ENCODE assay signal across 14 cellular contexts in the genomic region with DNA sequence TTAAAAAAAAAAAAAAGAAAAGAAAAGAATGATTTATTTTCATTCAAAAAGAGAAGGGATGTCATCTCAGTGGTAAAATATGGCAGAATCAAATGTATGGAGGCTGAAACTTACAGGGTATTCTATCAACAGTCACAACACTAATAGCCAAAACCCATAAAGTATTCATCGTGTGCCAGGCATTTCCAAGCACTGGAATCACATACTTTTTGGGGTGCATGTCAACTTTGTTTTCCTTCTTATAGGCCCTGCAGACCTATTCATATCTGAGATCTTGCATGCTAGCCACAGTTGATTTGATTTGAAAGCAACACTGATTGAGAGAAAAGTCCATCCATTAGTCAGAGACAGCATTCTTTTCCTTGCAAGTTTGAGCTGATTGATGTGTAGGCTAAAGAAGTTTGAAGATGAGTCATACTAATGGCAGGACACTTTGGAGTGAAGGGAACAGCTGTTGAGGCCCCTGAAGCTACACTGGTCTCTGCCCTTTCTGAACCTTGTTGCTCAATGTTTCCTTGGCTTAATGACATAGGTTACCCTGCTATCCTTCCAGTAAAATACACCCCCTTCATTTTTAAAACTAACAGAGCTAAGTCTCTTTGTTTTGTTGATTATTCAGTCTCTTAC. TPM values are rescaled to one million over a fixed set of nuclear protein-coding genes. Genes with fewer than 3 reads are reported as not detected.
A peak's percentile ranks its signal among the peaks of the same experiment; 100 is the strongest.
DNase-seq lines count a peak whose midpoint lies in the region; ATAC-seq and TF ChIP-seq lines count a peak whose summit lies in the region.
"Had no signal": no experiment of that assay in that cellular context is flagged by ENCODE, and none has a peak within 500 bp of the region (broad histone marks: within the 10 kb centered on the region; RNA-seq: fewer than 3 reads in every experiment).

No MANE protein-coding gene starts in this region.

- no peak overlapping the region for H2BK15ac ChIP-seq in IMR-90 (ENCODE audit: low read depth, low read length)

- H2BK20ac ChIP-seq in IMR-90 (ENCODE audit: low read depth, low read length): no peak overlapping the region

- peaks cover 22% of the 10 kb centered on the region for H3K4me1 Mint-ChIP-seq in chondrocyte (ENCODE audit: low read depth)
- H3K4me1 Mint-ChIP-seq: B cell, immature natural killer cell had no signal

- H3K4me1 ChIP-seq in A673 (ENCODE audit: insufficient read depth, low read length, poor library complexity, severe bottlenecking) (peaks cover 6% of the 10 kb centered on the region), IMR-90 (ENCODE audit: control insufficient read depth, insufficient read depth, low read length) (no peaks in the 10 kb centered on the region; the same call in 1 of the 2 replicates), left lung (no peaks in the 10 kb centered on the region)

- WGBS in IMR-90 (ENCODE audit: extremely low coverage in 2 of 2, insufficient read length in 1 of 2), 2 experiments: no CpG with 5 or more reads among the region's 1 CpG

- H3K9ac ChIP-seq in IMR-90 (ENCODE audit: low read depth, low read length): no peak overlapping the region

- H2AK5ac ChIP-seq in IMR-90 (ENCODE audit: low read depth, low read length): no peak overlapping the region

- TF ChIP-seq RAD21 in IMR-90 (IDR thresholded peaks at IDR 0.05; ENCODE audit: low read length): no peak

- H4K20me1 ChIP-seq in IMR-90 (ENCODE audit: insufficient read depth, low read length): no peaks in the 10 kb centered on the region

- no peaks in the 10 kb centered on the region for H3K9me1 ChIP-seq in IMR-90 (ENCODE audit: insufficient read depth, low read length)

- POLR2A ChIA-PET in A673 (lab: Charles Lee; ENCODE audit: low non-redundant PET) (no interaction called here), IMR-90 (lab: Charles Lee; ENCODE audit: unreplicated experiment) (interaction anchor here (0.6 kb wide), 1 partner anchor 813 kb away, joined by 4 read pairs; no protein-coding TSS in a partner anchor)

- H3K23ac ChIP-seq in IMR-90 (ENCODE audit: low read depth, low read length): no peak overlapping the region

- CTCF ChIA-PET in A673 (lab: Charles Lee): no interaction called here
- CTCF ChIA-PET in IMR-90 (lab: Yijun Ruan, JAX): no interaction called here

- no peaks in the 10 kb centered on the region for H3K79me1 ChIP-seq in IMR-90 (ENCODE audit: low read depth in 1 of 2, low read length in 2 of 2)

- H2AK9ac ChIP-seq in IMR-90 (replicated peaks; ENCODE audit: low read depth, low read length, poor library complexity): no peak overlapping the region

- H3K18ac ChIP-seq in IMR-90 (ENCODE audit: low read depth, low read length): no peak overlapping the region

- ATAC-seq in IMR-90 (ENCODE audit: low read depth): peak; percentile 93
- ATAC-seq in left lung: peak; percentile 33

- no peak overlapping the region for H3K4me2 ChIP-seq in IMR-90 (ENCODE audit: low read depth, low read length)

- no peak overlapping the region for H3K56ac ChIP-seq in IMR-90 (ENCODE audit: extremely low read depth, insufficient read depth, low read length)

- no peak overlapping the region for H3K27ac ChIP-seq in A673 (ENCODE audit: low read depth, low read length, poor library complexity, severe bottlenecking)
- H3K27ac ChIP-seq in IMR-90 (ENCODE audit: insufficient read depth, low read length): no peak overlapping the region
- H3K27ac ChIP-seq in left lung: no peak overlapping the region
- H3K27ac ChIP-seq in caudate nucleus (ENCODE audit: low read depth, low read length): no peak overlapping the region
- H3K27ac ChIP-seq: thyroid gland had no signal

- dilution Hi-C loops in IMR-90 (cut with HindIII; ENCODE audit: low sequenced_read_pairs, unreplicated experiment): no loop called here

- peak overlapping the region; percentile 73 for H3K27ac Mint-ChIP-seq in chondrocyte (ENCODE audit: unreplicated experiment)
- H3K27ac Mint-ChIP-seq: activated T-cell treated with anti-CD3 and anti-CD28 coated beads, Interleukin-2, amount 50 U/mL, for 24 hours; B cell; dendritic cell treated with granulocyte-macrophage colony-stimulating factor and Interleukin-4, amounts not matched to agents 40 ng/mL and 50 ng/mL, for 4 days; immature natural killer cell had no signal

- no peak overlapping the region for H2AFZ ChIP-seq in IMR-90 (replicated peaks; ENCODE audit: low read length, poor library complexity)

- no peak overlapping the region for H4K91ac ChIP-seq in IMR-90 (ENCODE audit: insufficient read depth, low read depth, low read length)

- no peaks in the 10 kb centered on the region for H3K9me3 ChIP-seq in A673 (ENCODE audit: low read depth, low read length, poor library complexity, severe bottlenecking)
- no peaks in the 10 kb centered on the region for H3K9me3 ChIP-seq in IMR-90 (ENCODE audit: control insufficient read depth, insufficient read depth, low read length)
- no peaks in the 10 kb centered on the region for H3K9me3 ChIP-seq in left lung
- H3K9me3 ChIP-seq: thyroid gland had no signal

- peak; percentile 50 for DNase-seq in A673 (ENCODE audit: low spot score)
- DNase-seq in IMR-90: peak; percentile 66
- DNase-seq in chondrocyte (ENCODE audit: low spot score): no peak
- no peak for DNase-seq in left lung
- DNase-seq in activated T-cell treated with anti-CD3 and anti-CD28 coated beads, Interleukin-2, amount 50 U/mL, for 48 hours: no peak
- DNase-seq in UCSD-AML1 (lab: John Stamatoyannopoulos, UW; ENCODE audit: unreplicated experiment): no peak
- no peak for DNase-seq in caudate nucleus (lab: John Stamatoyannopoulos, UW)
- no peak for DNase-seq in GM13977 (ENCODE audit: low spot score)
- DNase-seq: activated T-cell treated with anti-CD3 and anti-CD28 coated beads, Interleukin-2, amount 50 U/mL, for 24 hours; immature natural killer cell; nucleus accumbens; thyroid gland had no signal

- in situ Hi-C loops in IMR-90 (cut with MboI; ENCODE audit: low sequenced_read_pairs) (no loop called here), GM13977 (cut with MboI; ENCODE audit: low pct_unique_long_range_greater_than_20kb, low sequenced_read_pairs, unreplicated experiment) (no loop called here)

- H3K27me3 Mint-ChIP-seq in chondrocyte (ENCODE audit: low read depth): no peaks in the 10 kb centered on the region
- H3K27me3 Mint-ChIP-seq: dendritic cell treated with granulocyte-macrophage colony-stimulating factor and Interleukin-4, amounts not matched to agents 40 ng/mL and 50 ng/mL, for 4 days had no signal

- H3K36me3 ChIP-seq in A673 (ENCODE audit: insufficient read depth, low read length, poor library complexity, severe bottlenecking): no peaks in the 10 kb centered on the region
- H3K36me3 ChIP-seq in IMR-90 (ENCODE audit: control insufficient read depth, insufficient read depth, low read length): no peaks in the 10 kb centered on the region
- H3K36me3 ChIP-seq in left lung: no peaks in the 10 kb centered on the region
- H3K36me3 ChIP-seq: thyroid gland had no signal

- intact Hi-C loops in A673 (cut with micrococcal nuclease; ENCODE audit: unreplicated experiment): no loop called here
- intact Hi-C loops in IMR-90 (cut with micrococcal nuclease): loop anchor here (1.0 kb wide), 1 partner anchor 22 kb away; the partner anchor contains the start of genes KATNAL2 and PIAS2
- intact Hi-C loops in left lung (cut with DNase I): no loop called here

- H3K9me3 Mint-ChIP-seq in chondrocyte (ENCODE audit: low read depth): no peaks in the 10 kb centered on the region
- H3K9me3 Mint-ChIP-seq: activated T-cell treated with anti-CD3 and anti-CD28 coated beads, Interleukin-2, amount 50 U/mL, for 24 hours; dendritic cell treated with granulocyte-macrophage colony-stimulating factor and Interleukin-4, amounts not matched to agents 40 ng/mL and 50 ng/mL, for 4 days; immature natural killer cell had no signal

- H3K4ac ChIP-seq in IMR-90 (ENCODE audit: low read depth, low read length): no peak overlapping the region

- no peak overlapping the region for H2BK120ac ChIP-seq in IMR-90 (ENCODE audit: low read depth, low read length)

- BruUV-seq in A673 (replicated peaks; lab: Mats Ljungman, UMichigan) (no TSS peak), IMR-90 (replicated peaks; lab: Mats Ljungman, UMichigan) (no TSS peak)

- no peaks in the 10 kb centered on the region for H3K27me3 ChIP-seq in A673 (replicated peaks; ENCODE audit: insufficient read depth, low read depth, low read length, poor library complexity)
- H3K27me3 ChIP-seq in IMR-90 (ENCODE audit: control insufficient read depth, insufficient read depth, low read length): no peaks in the 10 kb centered on the region
- H3K27me3 ChIP-seq in left lung: no peaks in the 10 kb centered on the region
- H3K27me3 ChIP-seq: thyroid gland had no signal

- TF ChIP-seq POLR2A in IMR-90 (IDR thresholded peaks at IDR 0.05; ENCODE audit: low read depth, low read length): no peak

- no peak overlapping the region for H4K5ac ChIP-seq in IMR-90 (ENCODE audit: low read depth, low read length)

- H3K36me3 Mint-ChIP-seq in chondrocyte (ENCODE audit: low read depth): no peaks in the 10 kb centered on the region
- H3K36me3 Mint-ChIP-seq: immature natural killer cell had no signal

- H3K14ac ChIP-seq in IMR-90 (replicated peaks; ENCODE audit: low read depth, low read length): no peak overlapping the region

- no peak overlapping the region for H3K4me3 Mint-ChIP-seq in chondrocyte (ENCODE audit: unreplicated experiment)
- H3K4me3 Mint-ChIP-seq: activated T-cell treated with anti-CD3 and anti-CD28 coated beads, Interleukin-2, amount 50 U/mL, for 24 hours; B cell; dendritic cell treated with granulocyte-macrophage colony-stimulating factor and Interleukin-4, amounts not matched to agents 40 ng/mL and 50 ng/mL, for 4 days; immature natural killer cell had no signal

- no peak for TF ChIP-seq CTCF in A673 (conservative IDR thresholded peaks at IDR 0.05; ENCODE audit: low read depth, low read length)
- TF ChIP-seq CTCF in IMR-90 (conservative IDR thresholded peaks at IDR 0.05; ENCODE audit: low read depth, low read length): no peak
- no peak for TF ChIP-seq CTCF in chondrocyte (IDR thresholded peaks at IDR 0.05)
- TF ChIP-seq CTCF in left lung (IDR thresholded peaks at IDR 0.05): no peak
- no peak for TF ChIP-seq CTCF in GM13977 (IDR thresholded peaks at IDR 0.05; ENCODE audit: extremely low read depth, insufficient read depth, missing control alignments)

- H2BK5ac ChIP-seq in IMR-90 (ENCODE audit: low read depth, low read length, poor library complexity, severe bottlenecking): no peak overlapping the region

- no peak overlapping the region for H4K8ac ChIP-seq in IMR-90 (ENCODE audit: low read depth in 2 of 2, low read length in 2 of 2)

- H3K4me3 ChIP-seq in A673 (ENCODE audit: low read depth, low read length, poor library complexity, severe bottlenecking) (no peak overlapping the region), IMR-90 (ENCODE audit: insufficient read depth, low read depth, low read length) (no peak overlapping the region), left lung (no peak overlapping the region)
- H3K4me3 ChIP-seq: thyroid gland had no signal

RNA-seq across cellular contexts. Expression of gene KATNAL2, which starts 22.0 kb away (rescaled TPM):
- total RNA-seq in A673 (2021) (10.6 and 15.4 TPM in 2 replicates), IMR-90 (2012; rRNA removed) (0.90 and 1.4 TPM in 2 replicates), chondrocyte (5.8 to 9.3 TPM (median 7.4 TPM) in 3 replicates), left lung (1 to 10 TPM; 2.4 to 4.2 TPM)
- 1.4 and 2.3 TPM in 2 replicates for polyA plus RNA-seq in IMR-90 (2012; rRNA removed)
- 0.66 and 0.84 TPM in 2 replicates for polyA plus RNA-seq in IMR-90 (2012; cell fraction: cytosol; rRNA removed)
- polyA plus RNA-seq in IMR-90 (2012; cell fraction: nucleus; rRNA removed; ENCODE audit: low replicate concordance): 1.9 and 11.4 TPM in 2 replicates

RNA-seq across cellular contexts. Expression of gene PIAS2, which starts 22.1 kb away (rescaled TPM):
- total RNA-seq in A673 (2021): 72.8 and 78.7 TPM in 2 replicates
- 25.3 and 28.9 TPM in 2 replicates for total RNA-seq in IMR-90 (2012; rRNA removed)
- polyA plus RNA-seq in IMR-90 (2012; rRNA removed): 11.7 and 15.1 TPM in 2 replicates
- polyA plus RNA-seq in IMR-90 (2012; cell fraction: cytosol; rRNA removed): 3.7 and 4.3 TPM in 2 replicates
- 1.8 and 17.8 TPM in 2 replicates for polyA plus RNA-seq in IMR-90 (2012; cell fraction: nucleus; rRNA removed; ENCODE audit: low replicate concordance)
- total RNA-seq in chondrocyte: 35.9 to 43.6 TPM (median 36.2 TPM) in 3 replicates
- total RNA-seq in left lung: 10 to 100 TPM; 30.4 to 31.3 TPM

Comparison
In these comparisons a context has a peak if more than half of its experiments do, and no peak if none do; other contexts are left out.
1. DNase-seq: peak in A673 (single experiment) and IMR-90 (single experiment); none in chondrocyte (single experiment), left lung (0 of 2), activated T-cell treated with anti-CD3 and anti-CD28 coated beads, Interleukin-2, amount 50 U/mL, for 48 hours (0 of 2), UCSD-AML1 (single experiment), caudate nucleus (0 of 61) and GM13977 (single experiment).